Comparison of ENCODE assay signal across 18 cellular contexts in the genomic region with DNA sequence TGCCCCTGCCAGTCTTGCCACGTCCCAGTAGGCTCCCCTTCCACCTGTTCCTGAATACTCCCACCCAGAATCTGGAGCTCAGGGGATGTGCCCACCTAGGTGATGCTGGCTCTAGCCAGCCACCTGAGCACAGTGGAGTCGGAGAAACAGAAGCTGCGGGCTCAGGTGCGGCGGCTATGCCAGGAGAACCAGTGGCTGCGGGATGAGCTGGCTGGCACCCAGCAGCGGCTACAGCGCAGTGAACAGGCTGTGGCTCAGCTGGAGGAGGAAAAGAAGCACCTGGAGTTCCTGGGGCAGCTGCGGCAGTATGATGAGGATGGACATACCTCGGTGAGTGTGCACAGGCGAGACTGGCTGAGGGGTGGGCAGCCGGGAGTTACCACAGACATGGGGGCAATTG.
"Had no signal": no experiment of that assay in that cellular context is flagged by ENCODE, and none has a peak within 500 bp of the region (broad histone marks: within the 10 kb centered on the region; RNA-seq: fewer than 3 reads in every experiment).

No MANE protein-coding gene starts in this region.

- DNase-seq: dermis blood vessel endothelial cell; dorsolateral prefrontal cortex; effector CD4-positive, alpha-beta T cell; effector memory CD4-positive, alpha-beta T cell; foreskin keratinocyte; glutamatergic neuron; head of caudate nucleus; heart right ventricle; hippocampal formation; left cardiac atrium; left lung; left ventricle myocardium superior; lower lobe of right lung; mesendoderm; midbrain had no signal

- H3K27me3 ChIP-seq: dorsolateral prefrontal cortex, esophagus muscularis mucosa, foreskin keratinocyte, gastroesophageal sphincter, heart right ventricle, left lung had no signal

- H3K27ac ChIP-seq: coronary artery, dorsolateral prefrontal cortex, esophagus muscularis mucosa, foreskin keratinocyte, gastroesophageal sphincter, heart right ventricle, left lung, lower lobe of right lung had no signal

- H3K4me3 ChIP-seq: coronary artery, dorsolateral prefrontal cortex, esophagus muscularis mucosa, gastroesophageal sphincter, heart right ventricle, left lung, lower lobe of right lung had no signal

- H3K9me3 ChIP-seq: esophagus muscularis mucosa, gastroesophageal sphincter, heart right ventricle, left lung, lower lobe of right lung had no signal
